ENCODE assay signal across 18 cellular contexts in the genomic region with DNA sequence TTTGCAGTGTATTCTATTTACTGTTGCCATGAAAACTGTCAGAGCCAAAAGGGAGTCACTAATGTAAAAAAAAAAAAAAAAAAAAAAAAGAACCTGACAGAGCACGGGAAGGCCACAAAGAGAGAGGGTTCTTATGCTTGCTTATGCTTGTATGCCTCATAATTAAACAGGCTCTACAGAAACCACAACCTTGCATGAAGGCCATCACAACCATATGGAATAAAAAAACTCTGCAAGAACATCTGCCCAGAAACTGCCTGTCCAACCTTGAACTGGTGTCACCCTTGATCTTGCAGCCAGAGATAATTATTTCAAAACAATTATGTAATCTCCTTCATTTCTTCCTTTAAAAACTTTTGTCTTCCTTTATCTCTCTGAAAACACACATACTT. TPM values are rescaled to one million over a fixed set of nuclear protein-coding genes. Genes with fewer than 3 reads are reported as not detected.
DNase-seq lines count a peak whose midpoint lies in the region; ATAC-seq and TF ChIP-seq lines count a peak whose summit lies in the region.
"Had no signal": no experiment of that assay in that cellular context is flagged by ENCODE, and none has a peak within 500 bp of the region (broad histone marks: within the 10 kb centered on the region; RNA-seq: fewer than 3 reads in every experiment).

No MANE protein-coding gene starts in this region.

- TF ChIP-seq CTCF in fibroblast of the aortic adventitia (IDR thresholded peaks at IDR 0.05; ENCODE audit: insufficient read depth, low read length), result no peak

- no peak overlapping the region for H3K4me3 ChIP-seq in fibroblast of the aortic adventitia (ENCODE audit: low read depth, low read length)
- H3K4me3 ChIP-seq: gastroesophageal sphincter, sigmoid colon, testis had no signal

- no peak for ATAC-seq in left lobe of liver
- no peak for ATAC-seq in HG03135 (IDR thresholded peaks at IDR 0.05; ENCODE audit: unreplicated experiment)
- no peak for ATAC-seq in GM18907 (IDR thresholded peaks at IDR 0.05; ENCODE audit: unreplicated experiment)
- ATAC-seq: activated CD8-positive, alpha-beta memory T cell treated with anti-CD3 and anti-CD28 coated beads, Interleukin-2, amount 10 ng/mL, durations not matched to agents 7 days and 5 days; gastroesophageal sphincter; natural killer cell treated with Interleukin-12 subunit alpha and Interleukin-12 subunit beta and Interleukin-15 and Interleukin-18, amount 100 ng/mL, for 72 hours; T-cell had no signal

- DNase-seq in AG20443 (ENCODE audit: low spot score) (peak; percentile 17), NCI-H1694 (lab: John Stamatoyannopoulos, UW) (peak; percentile 13), amniotic epithelial cell (ENCODE audit: low read depth) (peak; percentile 43), fibroblast of the aortic adventitia (ENCODE audit: low read depth) (peak; percentile 25), left lobe of liver (ENCODE audit: low spot score) (no peak), NCI-H82 (lab: John Stamatoyannopoulos, UW) (no peak)
- DNase-seq: activated CD4-positive, alpha-beta T cell treated with anti-CD3 and anti-CD28 coated beads, Interleukin-2, amount 10 ng/mL, durations not matched to agents 24 days and 14 days; activated CD8-positive, alpha-beta memory T cell treated with anti-CD3 and anti-CD28 coated beads, Interleukin-2, amount 10 ng/mL, durations not matched to agents 7 days and 5 days; CD4-positive, CD25-positive, alpha-beta regulatory T cell; endodermal cell; NCI-H1092 treated with DMSO at 0.1 percent for 48 hours; sigmoid colon; T-cell had no signal

RNA-seq across cellular contexts. Expression of a gene that starts 50.0 kb away (rescaled TPM):
- total RNA-seq in fibroblast of the aortic adventitia (ENCODE audit: low replicate concordance), result 1.3 and 7.3 TPM in 2 replicates
- 1.2 TPM for total RNA-seq in left lobe of liver

Comparison
In these comparisons a context has a peak if more than half of its experiments do, and no peak if none do; other contexts are left out.
1. DNase-seq: peak in AG20443 (single experiment), NCI-H1694 (single experiment), amniotic epithelial cell (single experiment) and fibroblast of the aortic adventitia (single experiment); none in left lobe of liver (single experiment) and NCI-H82 (single experiment).